Comparison of ENCODE assay signal across 26 cellular contexts in genomic region chr16:3268294-3268693, GRCh38. TPM values are rescaled to one million over a fixed set of nuclear protein-coding genes. Genes with fewer than 3 reads are reported as not detected.
DNase-seq lines count a peak whose midpoint lies in the region; ATAC-seq, FAIRE-seq and TF ChIP-seq lines count a peak whose summit lies in the region.
"Had no signal": no experiment of that assay in that cellular context is flagged by ENCODE, and none has a peak within 500 bp of the region (broad histone marks: within the 10 kb centered on the region; RNA-seq: fewer than 3 reads in every experiment).

No MANE protein-coding gene starts in this region.

- CTCF ChIA-PET in HepG2 (lab: Yijun Ruan, JAX; ENCODE audit: low intra/inter-chr PET ratio, low total read pairs) = no interaction called here

- H3K4me2 ChIP-seq in HepG2 (ENCODE audit: low read depth, low read length) = no peak overlapping the region
- H3K4me2 ChIP-seq: BLaER1 had no signal

- FAIRE-seq in HepG2 (lab: Jason Lieb, UNC) = no peak
- FAIRE-seq: A204.1, D721Med, G401.6, GM12891, GM19239 had no signal

- H3K27ac ChIP-seq in HepG2 (ENCODE audit: extremely low read length, insufficient read depth, low read length) (peak overlapping the region; percentile 36), right lobe of liver (no peak overlapping the region), adrenal gland (peak overlapping the region in 1 of 5 donors; percentile 19), neutrophil (peak overlapping the region; percentile 63), spleen (peak overlapping the region in 6 of 8 donors; percentile 32 to 67 (median 54)), WERI-Rb-1 (no peak overlapping the region)
- H3K27ac ChIP-seq: BLaER1 had no signal

- no peak overlapping the region for H3K4me3 ChIP-seq in HepG2 (replicated peaks in 1 of 3; ENCODE audit: insufficient read depth in 1 of 3, low read depth in 2 of 3, low read length in 3 of 3)
- no peak overlapping the region for H3K4me3 ChIP-seq in right lobe of liver
- no peak overlapping the region for H3K4me3 ChIP-seq in adrenal gland
- H3K4me3 ChIP-seq in neutrophil (ENCODE audit: low read depth in 1 of 2, low read length in 1 of 2) = no peak overlapping the region
- H3K4me3 ChIP-seq in spleen = no peak overlapping the region
- H3K4me3 ChIP-seq in WERI-Rb-1 (ENCODE audit: low read depth, low read length) = no peak overlapping the region
- H3K4me3 ChIP-seq: BLaER1 had no signal

- no TSS peak for BruUV-seq in HepG2 (replicated peaks; lab: Mats Ljungman, UMichigan)

- ATAC-seq in HepG2 (no peak), right lobe of liver (no peak), GM21447 (IDR thresholded peaks at IDR 0.05; ENCODE audit: unreplicated experiment) (no peak)
- ATAC-seq: CD8-positive, alpha-beta T cell had no signal

- no peaks in the 10 kb centered on the region for H3K36me3 ChIP-seq in HepG2 (replicated peaks in 1 of 2; ENCODE audit: control insufficient read depth in 1 of 2, insufficient read depth in 2 of 2, low read length in 2 of 2)
- H3K36me3 ChIP-seq in right lobe of liver = no peaks in the 10 kb centered on the region
- no peaks in the 10 kb centered on the region for H3K36me3 ChIP-seq in adrenal gland (replicated peaks in 1 of 2)
- H3K36me3 ChIP-seq in neutrophil = peaks cover 42% of the 10 kb centered on the region
- peaks cover 0 to 51% (median 3%) of the 10 kb centered on the region in 6 donors for H3K36me3 ChIP-seq in spleen
- no peaks in the 10 kb centered on the region for H3K36me3 ChIP-seq in WERI-Rb-1
- H3K36me3 ChIP-seq: BE2C had no signal

- 67% methylated on average over 1 of the region's 1 CpG for WGBS in HepG2 (ENCODE audit: low lambda C conversion rate)
- 60% methylated on average over 1 of the region's 1 CpG for WGBS in right lobe of liver (ENCODE audit: insufficient coverage, low coverage, low lambda C conversion rate, missing lambda C conversion rate)
- 38 to 50% (median 43%) methylated on average over 1 of the region's 1 CpG for WGBS in adrenal gland, 4 donors
- WGBS in spleen, 5 donors = 76 to 100% (median 83%) methylated on average over 1 of the region's 1 CpG

- TF ChIP-seq RAD21 in HepG2 (CRISPR knock-in tag; IDR thresholded peaks at IDR 0.05) = no peak

- H3K9ac ChIP-seq in HepG2 (ENCODE audit: insufficient read depth, low read depth, low read length) = no peak overlapping the region
- H3K9ac ChIP-seq: BLaER1 had no signal

- in situ Hi-C loops in HepG2 (cut with HindIII; ENCODE audit: extremely low pct_ligation_motif_present, low pct_unique_long_range_greater_than_20kb) = no loop called here

- POLR2A ChIA-PET in HepG2 (lab: Yijun Ruan, JAX) = interaction anchor here (4.6 kb wide), 1 partner anchor 15 kb away, joined by 64 read pairs; the partner anchor contains the start of gene ZNF263

- no peaks in the 10 kb centered on the region for H3K27me3 ChIP-seq in HepG2 (ENCODE audit: control insufficient read depth in 1 of 2, insufficient read depth in 2 of 2, low read length in 2 of 2)
- H3K27me3 ChIP-seq in right lobe of liver = no peaks in the 10 kb centered on the region
- no peaks in the 10 kb centered on the region for H3K27me3 ChIP-seq in adrenal gland
- no peaks in the 10 kb centered on the region for H3K27me3 ChIP-seq in neutrophil
- no peaks in the 10 kb centered on the region for H3K27me3 ChIP-seq in spleen (replicated peaks in 1 of 7)
- H3K27me3 ChIP-seq in WERI-Rb-1 (ENCODE audit: insufficient read depth, low read depth, severe bottlenecking) = no peaks in the 10 kb centered on the region
- H3K27me3 ChIP-seq: BE2C, BLaER1 had no signal

- no peak overlapping the region for H2AFZ ChIP-seq in HepG2 (ENCODE audit: low read length)

- H3K9me3 ChIP-seq in HepG2 (ENCODE audit: low read length) = no peaks in the 10 kb centered on the region
- H3K9me3 ChIP-seq in right lobe of liver = no peaks in the 10 kb centered on the region
- H3K9me3 ChIP-seq in adrenal gland (replicated peaks in 1 of 3) = no peaks in the 10 kb centered on the region
- H3K9me3 ChIP-seq in neutrophil = no peaks in the 10 kb centered on the region
- peaks cover 0 to 18% (median 0%) of the 10 kb centered on the region in 8 donors for H3K9me3 ChIP-seq in spleen
- H3K9me3 ChIP-seq in WERI-Rb-1 (ENCODE audit: severe bottlenecking) = peaks cover 3% of the 10 kb centered on the region
- H3K9me3 ChIP-seq: BE2C, Caco-2 had no signal

- H4K20me1 ChIP-seq in HepG2 (ENCODE audit: insufficient read depth, low read length) = no peaks in the 10 kb centered on the region
- H4K20me1 ChIP-seq: BLaER1 had no signal

- TF ChIP-seq POLR2A in HepG2 (IDR thresholded peaks at IDR 0.05; ENCODE audit: insufficient read depth in 1 of 2, low read depth in 2 of 2, low read length in 2 of 2) = no peak
- TF ChIP-seq POLR2A in right lobe of liver (IDR thresholded peaks at IDR 0.05) = no peak
- no peak for TF ChIP-seq POLR2A in adrenal gland (IDR thresholded peaks at IDR 0.05)
- peak in 1 of 3 donors; percentile 5 for TF ChIP-seq POLR2A in spleen (IDR thresholded peaks at IDR 0.05)

- H3K4me1 ChIP-seq in HepG2 (ENCODE audit: insufficient read depth, low read length) = peaks cover 58% of the 10 kb centered on the region
- no peaks in the 10 kb centered on the region for H3K4me1 ChIP-seq in right lobe of liver
- H3K4me1 ChIP-seq in adrenal gland (replicated peaks in 1 of 2) = peaks cover 0 to 22% of the 10 kb centered on the region in 2 donors
- peaks cover 40 to 48% of the 10 kb centered on the region in 2 experiments for H3K4me1 ChIP-seq in neutrophil (ENCODE audit: control insufficient read depth in 1 of 2, insufficient read depth in 1 of 2, low read depth in 1 of 2, low read length in 1 of 2)
- peaks cover 17 to 51% (median 38%) of the 10 kb centered on the region in 6 donors for H3K4me1 ChIP-seq in spleen
- H3K4me1 ChIP-seq: BE2C had no signal

- H3K79me2 ChIP-seq in HepG2 (ENCODE audit: insufficient read depth, low read length) = no peaks in the 10 kb centered on the region

- DNase-seq in HepG2 (ENCODE audit: low spot score) (no peak), right lobe of liver (no peak), adrenal gland (peak in 6 of 7 donors; percentile 46 to 72 (median 50)), spleen (no peak), WERI-Rb-1 (no peak)
- no peak for DNase-seq in stimulated activated CD4-positive, alpha-beta T cell treated with anti-CD3 and anti-CD28 coated beads, Interleukin-4, amount 100 ng/mL, for 24 hours
- DNase-seq: 8988T; ACHN; BE2C; C1 segment of cervical spinal cord; Caco-2; Calu3; CD4-positive, CD25-positive, alpha-beta regulatory T cell; CD8-positive, alpha-beta T cell; DMS79 treated with DMSO at 0.1 percent for 48 hours; GF-D8 had no signal

- TF ChIP-seq EP300 in HepG2 (IDR thresholded peaks at IDR 0.05; ENCODE audit: low read depth in 2 of 2, low read length in 2 of 2) (no peak), HepG2 (CRISPR knock-in tag; IDR thresholded peaks at IDR 0.05; ENCODE audit: borderline replicate concordance) (no peak)

- TF ChIP-seq CTCF in HepG2 (CRISPR knock-in tag; IDR thresholded peaks at IDR 0.05) = no peak
- TF ChIP-seq CTCF in right lobe of liver (IDR thresholded peaks at IDR 0.05) = no peak
- TF ChIP-seq CTCF in adrenal gland (IDR thresholded peaks at IDR 0.05) = no peak
- no peak for TF ChIP-seq CTCF in neutrophil (IDR thresholded peaks at IDR 0.05)
- TF ChIP-seq CTCF in spleen (IDR thresholded peaks at IDR 0.05 in 8 of 11, conservative IDR thresholded peaks at IDR 0.05 in 3 of 11) = no peak
- no peak for TF ChIP-seq CTCF in WERI-Rb-1 (IDR thresholded peaks at IDR 0.05; ENCODE audit: low read depth, low read length)

- intact Hi-C loops in HepG2 (cut with micrococcal nuclease; ENCODE audit: unreplicated experiment) (no loop called here), right lobe of liver (cut with DNase I) (no loop called here), adrenal gland (cut with DNase I) (loop anchor here in 1 of 2 donors (10.0 kb wide), 1 partner anchor 227 kb away; the partner anchor contains the start of gene C16orf90), spleen (cut with DNase I; ENCODE audit: low total_unique reads) (no loop called here)

RNA-seq across cellular contexts. Expression of gene MEFV, which starts 11.9 kb away (rescaled TPM):
- total RNA-seq in HepG2 (2016; rRNA removed; fragmentation: Illumina TruSeq; extraction: Trizol) = 0.11 TPM in 1 of 2 replicates, not detected in the other
- total RNA-seq in HepG2 (2016; cell fraction: cytosol; rRNA removed; fragmentation: Illumina TruSeq; extraction: Trizol; ENCODE audit: low read depth) = not detected in 2 replicates
- total RNA-seq in HepG2 (2016; cell fraction: insoluble cytoplasmic fraction; rRNA removed; fragmentation: Illumina TruSeq; extraction: Trizol) = not detected in 2 replicates
- total RNA-seq in HepG2 (2016; cell fraction: membrane; rRNA removed; fragmentation: Illumina TruSeq; extraction: Trizol) = not detected in 2 replicates
- total RNA-seq in HepG2 (2016; cell fraction: nucleus; rRNA removed; fragmentation: Illumina TruSeq; extraction: Trizol) = not detected in 2 replicates
- polyA plus RNA-seq in HepG2 (2011; rRNA removed) = 0.07 and 0.22 TPM in 2 replicates
- 0.01 TPM in 1 of 2 replicates, not detected in the other for polyA plus RNA-seq in HepG2 (2011; cell fraction: cytosol; rRNA removed)
- polyA plus RNA-seq in HepG2 (2011; cell fraction: nucleus; rRNA removed) = 0.07 and 0.16 TPM in 2 replicates
- polyA plus RNA-seq in HepG2 (2012) = 0.09 TPM in 1 of 2 replicates, not detected in the other
- not detected in 2 replicates for polyA plus RNA-seq in HepG2 (2016; cell fraction: cytosol; fragmentation: Illumina TruSeq; extraction: Trizol; ENCODE audit: low read depth)
- polyA plus RNA-seq in HepG2 (2016; cell fraction: insoluble cytoplasmic fraction; fragmentation: Illumina TruSeq; extraction: Trizol; ENCODE audit: low read depth) = 0.15 TPM in 1 of 2 replicates, not detected in the other
- not detected in 2 replicates for polyA plus RNA-seq in HepG2 (2016; cell fraction: membrane; fragmentation: Illumina TruSeq; extraction: Trizol; ENCODE audit: low read depth)
- polyA plus RNA-seq in HepG2 (2016; cell fraction: nucleus; fragmentation: Illumina TruSeq; extraction: Trizol; ENCODE audit: insufficient read depth, low read depth) = not detected in 2 replicates
- 0.07 and 0.12 TPM in 2 replicates for polyA minus RNA-seq in HepG2 (2011; rRNA and poly(A)+ RNA removed; ENCODE audit: low replicate concordance)
- not detected in 2 replicates for polyA minus RNA-seq in HepG2 (2011; cell fraction: cytosol; rRNA and poly(A)+ RNA removed)
- not detected in 2 replicates for polyA minus RNA-seq in HepG2 (2011; cell fraction: nucleus; rRNA and poly(A)+ RNA removed)
- total RNA-seq in right lobe of liver = 1 to 10 TPM in 3 of 6 experiments, under 1 TPM in 3; 0.66 to 1.7 (median 1.0) TPM
- 1 to 10 TPM; 2.1 to 7.8 (median 4.3) TPM for total RNA-seq in adrenal gland
- polyA plus RNA-seq in adrenal gland = under 1 TPM; 0.40 to 0.72 (median 0.71) TPM
- 10 to 100 TPM; 14.9 to 61.1 (median 28.0) TPM for total RNA-seq in spleen
- 1 to 10 TPM in 2 of 3 donors, under 1 TPM in 1; 0.39 to 3.7 (median 1.2) TPM for polyA plus RNA-seq in spleen
- total RNA-seq: A673; Caco-2; Calu3; CD4-positive, CD25-positive, alpha-beta regulatory T cell had no signal
- polyA plus RNA-seq: AG04450; CD4-positive, CD25-positive, alpha-beta regulatory T cell had no signal

RNA-seq across cellular contexts. Expression of gene ZNF263, which starts 15.0 kb away (rescaled TPM):
- 40.3 and 41.2 TPM in 2 replicates for total RNA-seq in HepG2 (2016; rRNA removed; fragmentation: Illumina TruSeq; extraction: Trizol)
- total RNA-seq in HepG2 (2016; cell fraction: cytosol; rRNA removed; fragmentation: Illumina TruSeq; extraction: Trizol; ENCODE audit: low read depth) = 5.3 TPM in 2 replicates
- total RNA-seq in HepG2 (2016; cell fraction: insoluble cytoplasmic fraction; rRNA removed; fragmentation: Illumina TruSeq; extraction: Trizol) = 37.2 and 40.1 TPM in 2 replicates
- total RNA-seq in HepG2 (2016; cell fraction: membrane; rRNA removed; fragmentation: Illumina TruSeq; extraction: Trizol) = 18.8 and 22.5 TPM in 2 replicates
- 32.1 and 42.1 TPM in 2 replicates for total RNA-seq in HepG2 (2016; cell fraction: nucleus; rRNA removed; fragmentation: Illumina TruSeq; extraction: Trizol)
- 10.2 and 14.7 TPM in 2 replicates for polyA plus RNA-seq in HepG2 (2011; rRNA removed)
- 11.3 and 11.7 TPM in 2 replicates for polyA plus RNA-seq in HepG2 (2011; cell fraction: cytosol; rRNA removed)
- 31.7 and 37.4 TPM in 2 replicates for polyA plus RNA-seq in HepG2 (2011; cell fraction: nucleus; rRNA removed)
- polyA plus RNA-seq in HepG2 (2012) = 19.6 and 24.4 TPM in 2 replicates
- polyA plus RNA-seq in HepG2 (2016; cell fraction: cytosol; fragmentation: Illumina TruSeq; extraction: Trizol; ENCODE audit: low read depth) = 2.7 TPM in 2 replicates
- 30.0 and 30.7 TPM in 2 replicates for polyA plus RNA-seq in HepG2 (2016; cell fraction: insoluble cytoplasmic fraction; fragmentation: Illumina TruSeq; extraction: Trizol; ENCODE audit: low read depth)
- polyA plus RNA-seq in HepG2 (2016; cell fraction: membrane; fragmentation: Illumina TruSeq; extraction: Trizol; ENCODE audit: low read depth) = 9.5 and 9.9 TPM in 2 replicates
- 40.2 and 42.2 TPM in 2 replicates for polyA plus RNA-seq in HepG2 (2016; cell fraction: nucleus; fragmentation: Illumina TruSeq; extraction: Trizol; ENCODE audit: insufficient read depth, low read depth)
- polyA minus RNA-seq in HepG2 (2011; rRNA and poly(A)+ RNA removed; ENCODE audit: low replicate concordance) = 17.4 and 17.7 TPM in 2 replicates
- 10.1 and 13.1 TPM in 2 replicates for polyA minus RNA-seq in HepG2 (2011; cell fraction: cytosol; rRNA and poly(A)+ RNA removed)
- 38.5 and 50.5 TPM in 2 replicates for polyA minus RNA-seq in HepG2 (2011; cell fraction: nucleus; rRNA and poly(A)+ RNA removed)
- total RNA-seq in right lobe of liver = 10 to 100 TPM in 5 of 6 experiments, 1 to 10 TPM in 1; 7.1 to 13.9 (median 11.0) TPM
- total RNA-seq in adrenal gland = 10 to 100 TPM; 22.5 to 84.0 (median 34.0) TPM
- 10 to 100 TPM; 18.5 to 26.4 (median 21.8) TPM for polyA plus RNA-seq in adrenal gland
- 10 to 100 TPM; 27.8 to 51.9 (median 39.1) TPM for total RNA-seq in spleen
- polyA plus RNA-seq in spleen = 10 to 100 TPM; 16.0 to 21.6 (median 19.8) TPM

RNA-seq across cellular contexts. Expression of gene ZNF200, which starts 33.3 kb away (rescaled TPM):
- total RNA-seq in HepG2 (2016; rRNA removed; fragmentation: Illumina TruSeq; extraction: Trizol) (16.5 and 18.0 TPM in 2 replicates), right lobe of liver (1 to 10 TPM; 1.9 to 4.8 (median 3.5) TPM), adrenal gland (10 to 100 TPM in 2 of 8 donors, 1 to 10 TPM in 6; 4.4 to 15.4 (median 8.5) TPM), spleen (10 to 100 TPM; 14.2 to 24.4 (median 15.4) TPM)
- 3.5 and 3.9 TPM in 2 replicates for total RNA-seq in HepG2 (2016; cell fraction: cytosol; rRNA removed; fragmentation: Illumina TruSeq; extraction: Trizol; ENCODE audit: low read depth)
- total RNA-seq in HepG2 (2016; cell fraction: insoluble cytoplasmic fraction; rRNA removed; fragmentation: Illumina TruSeq; extraction: Trizol) = 15.2 and 18.5 TPM in 2 replicates
- 9.1 and 10.4 TPM in 2 replicates for total RNA-seq in HepG2 (2016; cell fraction: membrane; rRNA removed; fragmentation: Illumina TruSeq; extraction: Trizol)
- total RNA-seq in HepG2 (2016; cell fraction: nucleus; rRNA removed; fragmentation: Illumina TruSeq; extraction: Trizol) = 12.6 and 15.6 TPM in 2 replicates
- polyA plus RNA-seq in HepG2 (2011; rRNA removed) (3.5 and 4.0 TPM in 2 replicates), adrenal gland (1 to 10 TPM; 5.4 to 7.8 (median 6.2) TPM), spleen (1 to 10 TPM; 4.2 to 6.3 (median 4.8) TPM)
- 1.9 and 2.7 TPM in 2 replicates for polyA plus RNA-seq in HepG2 (2011; cell fraction: cytosol; rRNA removed)
- polyA plus RNA-seq in HepG2 (2011; cell fraction: nucleus; rRNA removed) = 7.0 and 8.7 TPM in 2 replicates
- polyA plus RNA-seq in HepG2 (2012) = 4.4 and 6.0 TPM in 2 replicates
- polyA plus RNA-seq in HepG2 (2016; cell fraction: cytosol; fragmentation: Illumina TruSeq; extraction: Trizol; ENCODE audit: low read depth) = 0.78 TPM in 2 replicates
- 14.6 and 15.4 TPM in 2 replicates for polyA plus RNA-seq in HepG2 (2016; cell fraction: insoluble cytoplasmic fraction; fragmentation: Illumina TruSeq; extraction: Trizol; ENCODE audit: low read depth)
- polyA plus RNA-seq in HepG2 (2016; cell fraction: membrane; fragmentation: Illumina TruSeq; extraction: Trizol; ENCODE audit: low read depth) = 2.1 and 2.2 TPM in 2 replicates
- polyA plus RNA-seq in HepG2 (2016; cell fraction: nucleus; fragmentation: Illumina TruSeq; extraction: Trizol; ENCODE audit: insufficient read depth, low read depth) = 18.5 and 20.4 TPM in 2 replicates
- 5.2 and 14.9 TPM in 2 replicates for polyA minus RNA-seq in HepG2 (2011; rRNA and poly(A)+ RNA removed; ENCODE audit: low replicate concordance)
- 4.4 and 4.9 TPM in 2 replicates for polyA minus RNA-seq in HepG2 (2011; cell fraction: cytosol; rRNA and poly(A)+ RNA removed)
- 11.8 and 14.4 TPM in 2 replicates for polyA minus RNA-seq in HepG2 (2011; cell fraction: nucleus; rRNA and poly(A)+ RNA removed)

RNA-seq across cellular contexts. Expression of gene TIGD7, which starts 36.9 kb away (rescaled TPM):
- total RNA-seq in HepG2 (2016; rRNA removed; fragmentation: Illumina TruSeq; extraction: Trizol) = not detected in 2 replicates
- not detected in 2 replicates for total RNA-seq in HepG2 (2016; cell fraction: cytosol; rRNA removed; fragmentation: Illumina TruSeq; extraction: Trizol; ENCODE audit: low read depth)
- not detected in 2 replicates for total RNA-seq in HepG2 (2016; cell fraction: insoluble cytoplasmic fraction; rRNA removed; fragmentation: Illumina TruSeq; extraction: Trizol)
- total RNA-seq in HepG2 (2016; cell fraction: membrane; rRNA removed; fragmentation: Illumina TruSeq; extraction: Trizol) = not detected in 2 replicates
- not detected in 2 replicates for total RNA-seq in HepG2 (2016; cell fraction: nucleus; rRNA removed; fragmentation: Illumina TruSeq; extraction: Trizol)
- not detected in 2 replicates for polyA plus RNA-seq in HepG2 (2011; rRNA removed)
- polyA plus RNA-seq in HepG2 (2011; cell fraction: cytosol; rRNA removed) = not detected in 2 replicates
- not detected in 2 replicates for polyA plus RNA-seq in HepG2 (2011; cell fraction: nucleus; rRNA removed)
- polyA plus RNA-seq in HepG2 (2012) = 0.63 and 0.88 TPM in 2 replicates
- polyA plus RNA-seq in HepG2 (2016; cell fraction: cytosol; fragmentation: Illumina TruSeq; extraction: Trizol; ENCODE audit: low read depth) = not detected in 2 replicates
- polyA plus RNA-seq in HepG2 (2016; cell fraction: insoluble cytoplasmic fraction; fragmentation: Illumina TruSeq; extraction: Trizol; ENCODE audit: low read depth) = not detected in 2 replicates
- not detected in 2 replicates for polyA plus RNA-seq in HepG2 (2016; cell fraction: membrane; fragmentation: Illumina TruSeq; extraction: Trizol; ENCODE audit: low read depth)
- not detected in 2 replicates for polyA plus RNA-seq in HepG2 (2016; cell fraction: nucleus; fragmentation: Illumina TruSeq; extraction: Trizol; ENCODE audit: insufficient read depth, low read depth)
- polyA minus RNA-seq in HepG2 (2011; rRNA and poly(A)+ RNA removed; ENCODE audit: low replicate concordance) = 0.08 and 2.2 TPM in 2 replicates
- polyA minus RNA-seq in HepG2 (2011; cell fraction: cytosol; rRNA and poly(A)+ RNA removed) = not detected in 2 replicates
- polyA minus RNA-seq in HepG2 (2011; cell fraction: nucleus; rRNA and poly(A)+ RNA removed) = not detected in 2 replicates
- total RNA-seq in right lobe of liver = 1 to 10 TPM in 4 of 6 experiments, under 1 TPM in 2; 0.56 to 1.9 (median 1.7) TPM
- 1 to 10 TPM; 2.1 to 6.6 (median 4.1) TPM for total RNA-seq in adrenal gland
- polyA plus RNA-seq in adrenal gland = 1 to 10 TPM; 3.5 to 7.0 (median 4.6) TPM
- total RNA-seq in spleen = 10 to 100 TPM in 2 of 7 donors, 1 to 10 TPM in 5; 5.8 to 12.0 (median 9.2) TPM
- polyA plus RNA-seq in spleen = 1 to 10 TPM; 3.6 to 3.8 (median 3.7) TPM

RNA-seq across cellular contexts. Expression of gene ZNF75A, which starts 37.0 kb away (rescaled TPM):
- total RNA-seq in HepG2 (2016; rRNA removed; fragmentation: Illumina TruSeq; extraction: Trizol) (1.3 and 2.1 TPM in 2 replicates), right lobe of liver (10 to 100 TPM in 4 of 6 experiments, 1 to 10 TPM in 2; 7.5 to 11.5 (median 10.5) TPM), adrenal gland (10 to 100 TPM in 7 of 8 donors, 1 to 10 TPM in 1; 7.9 to 30.3 (median 22.2) TPM), spleen (10 to 100 TPM; 29.7 to 48.2 (median 42.5) TPM)
- 1.1 TPM in 2 replicates for total RNA-seq in HepG2 (2016; cell fraction: cytosol; rRNA removed; fragmentation: Illumina TruSeq; extraction: Trizol; ENCODE audit: low read depth)
- total RNA-seq in HepG2 (2016; cell fraction: insoluble cytoplasmic fraction; rRNA removed; fragmentation: Illumina TruSeq; extraction: Trizol) = 1.2 and 2.0 TPM in 2 replicates
- total RNA-seq in HepG2 (2016; cell fraction: membrane; rRNA removed; fragmentation: Illumina TruSeq; extraction: Trizol) = 0.31 and 0.77 TPM in 2 replicates
- 4.0 and 4.9 TPM in 2 replicates for total RNA-seq in HepG2 (2016; cell fraction: nucleus; rRNA removed; fragmentation: Illumina TruSeq; extraction: Trizol)
- polyA plus RNA-seq in HepG2 (2011; rRNA removed) (1.4 and 2.0 TPM in 2 replicates), adrenal gland (10 to 100 TPM; 24.9 to 42.0 (median 37.4) TPM), spleen (10 to 100 TPM; 17.1 to 30.1 (median 24.2) TPM)
- polyA plus RNA-seq in HepG2 (2011; cell fraction: cytosol; rRNA removed) = 0.43 and 0.59 TPM in 2 replicates
- 3.0 and 4.0 TPM in 2 replicates for polyA plus RNA-seq in HepG2 (2011; cell fraction: nucleus; rRNA removed)
- polyA plus RNA-seq in HepG2 (2012) = 2.2 and 2.8 TPM in 2 replicates
- polyA plus RNA-seq in HepG2 (2016; cell fraction: cytosol; fragmentation: Illumina TruSeq; extraction: Trizol; ENCODE audit: low read depth) = 0.19 and 0.28 TPM in 2 replicates
- polyA plus RNA-seq in HepG2 (2016; cell fraction: insoluble cytoplasmic fraction; fragmentation: Illumina TruSeq; extraction: Trizol; ENCODE audit: low read depth) = 0.53 and 0.94 TPM in 2 replicates
- polyA plus RNA-seq in HepG2 (2016; cell fraction: membrane; fragmentation: Illumina TruSeq; extraction: Trizol; ENCODE audit: low read depth) = 0.18 and 0.56 TPM in 2 replicates
- 7.5 and 9.8 TPM in 2 replicates for polyA plus RNA-seq in HepG2 (2016; cell fraction: nucleus; fragmentation: Illumina TruSeq; extraction: Trizol; ENCODE audit: insufficient read depth, low read depth)
- 1.4 and 8.3 TPM in 2 replicates for polyA minus RNA-seq in HepG2 (2011; rRNA and poly(A)+ RNA removed; ENCODE audit: low replicate concordance)
- 0.40 and 0.70 TPM in 2 replicates for polyA minus RNA-seq in HepG2 (2011; cell fraction: cytosol; rRNA and poly(A)+ RNA removed)
- polyA minus RNA-seq in HepG2 (2011; cell fraction: nucleus; rRNA and poly(A)+ RNA removed) = 8.1 and 9.4 TPM in 2 replicates

Comparison
In these comparisons a context has a peak if more than half of its experiments do, and no peak if none do; other contexts are left out.
1. H3K27ac ChIP-seq: peak in HepG2 (single experiment), neutrophil (single experiment) and spleen (6 of 8); none in right lobe of liver (0 of 3) and WERI-Rb-1 (single experiment).
2. DNase-seq: peak in adrenal gland (6 of 7); none in HepG2 (single experiment), right lobe of liver (0 of 3), spleen (single experiment), stimulated activated CD4-positive, alpha-beta T cell treated with anti-CD3 and anti-CD28 coated beads, Interleukin-4, amount 100 ng/mL, for 24 hours (single experiment) and WERI-Rb-1 (single experiment).